In the genomic region with DNA sequence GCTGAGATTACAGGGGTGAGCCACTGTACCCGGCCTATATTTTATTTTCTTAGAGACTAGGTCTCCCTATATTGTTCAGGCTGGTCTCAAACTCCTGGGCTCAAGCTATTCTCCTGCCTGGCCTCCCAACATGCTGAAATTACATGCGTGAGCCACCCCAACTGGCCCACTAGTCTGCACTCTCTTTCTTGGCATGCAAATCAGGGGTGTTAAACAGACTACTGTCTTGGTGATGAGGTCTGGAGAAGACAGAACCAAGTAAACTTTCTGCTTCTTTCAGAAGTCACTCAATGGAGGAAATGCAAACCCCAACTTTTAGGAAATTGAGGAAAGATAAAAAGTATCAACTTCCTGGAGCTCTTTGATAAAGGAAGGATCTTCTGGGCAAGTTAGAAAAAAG, we compare ENCODE assay signal across 20 cellular contexts.
"Had no signal": no experiment of that assay in that cellular context is flagged by ENCODE, and none has a peak within 500 bp of the region (broad histone marks: within the 10 kb centered on the region; RNA-seq: fewer than 3 reads in every experiment).

No MANE protein-coding gene starts in this region.

- H3K27me3 ChIP-seq: right lobe of liver, vagina had no signal

- H3K9me3 Mint-ChIP-seq: activated T-helper 1 cell treated with anti-CD3 and anti-CD28 coated beads, Interleukin-12 subunit alpha, Interleukin-12 subunit beta, Interleukin-2, Interleukin-4 antibody, amounts not matched to agents 30 ng/mL and 10 ng/mL and 1 ng/mL, durations not matched to agents 14 hours and 24 hours and 36 hours; mesothelial cell of epicardium; nephron progenitor cell had no signal

- H3K4me2 ChIP-seq: smooth muscle cell had no signal

- H3K36me3 Mint-ChIP-seq: mesothelial cell of epicardium had no signal

- H3K27ac ChIP-seq: gastroesophageal sphincter, heart right ventricle, right lobe of liver, tibial nerve, vagina had no signal

- H3K4me3 Mint-ChIP-seq: activated T-helper 1 cell treated with anti-CD3 and anti-CD28 coated beads, Interleukin-12 subunit alpha, Interleukin-12 subunit beta, Interleukin-2, Interleukin-4 antibody, amounts not matched to agents 30 ng/mL and 10 ng/mL and 1 ng/mL, durations not matched to agents 14 hours and 24 hours and 36 hours; mesothelial cell of epicardium; nephron progenitor cell had no signal

- H3K9me3 ChIP-seq: gastroesophageal sphincter, heart right ventricle, right lobe of liver, tibial nerve, vagina had no signal

- ATAC-seq: gastroesophageal sphincter, heart right ventricle, right lobe of liver had no signal

- DNase-seq: activated CD4-positive, alpha-beta T cell treated with anti-CD3 and anti-CD28 coated beads, Interleukin-2, amount 50 U/mL, for 1 hour; activated CD8-positive, alpha-beta memory T cell treated with anti-CD3 and anti-CD28 coated beads for 24 hours; activated naive CD4-positive, alpha-beta T cell; anterior cingulate cortex; erythroblast; heart right ventricle; islet precursor cell; nephron progenitor cell; right lobe of liver; stimulated activated CD4-positive, alpha-beta T cell treated with anti-CD3 and anti-CD28 coated beads, Interleukin-4, amount 100 ng/mL, for 4 hours; stimulated activated CD8-positive, alpha-beta memory T cell treated with anti-CD3 and anti-CD28 coated beads, Interleukin-4, amount 100 ng/mL, for 48 hours; stimulated activated naive CD4-positive, alpha-beta T cell treated with Interleukin-2 at 50 U/mL for 16 hours; substantia nigra had no signal

- H3K36me3 ChIP-seq: gastroesophageal sphincter, heart right ventricle, right lobe of liver, tibial nerve, vagina had no signal

- H3K27ac Mint-ChIP-seq: activated T-helper 1 cell treated with anti-CD3 and anti-CD28 coated beads, Interleukin-12 subunit alpha, Interleukin-12 subunit beta, Interleukin-2, Interleukin-4 antibody, amounts not matched to agents 30 ng/mL and 10 ng/mL and 1 ng/mL, durations not matched to agents 14 hours and 24 hours and 36 hours; mesothelial cell of epicardium; nephron progenitor cell had no signal

- H3K4me3 ChIP-seq: gastroesophageal sphincter, heart right ventricle, lung, right lobe of liver, smooth muscle cell, tibial nerve, vagina had no signal
